Comparison of ENCODE assay signal across 1 cellular context in the genomic region with DNA sequence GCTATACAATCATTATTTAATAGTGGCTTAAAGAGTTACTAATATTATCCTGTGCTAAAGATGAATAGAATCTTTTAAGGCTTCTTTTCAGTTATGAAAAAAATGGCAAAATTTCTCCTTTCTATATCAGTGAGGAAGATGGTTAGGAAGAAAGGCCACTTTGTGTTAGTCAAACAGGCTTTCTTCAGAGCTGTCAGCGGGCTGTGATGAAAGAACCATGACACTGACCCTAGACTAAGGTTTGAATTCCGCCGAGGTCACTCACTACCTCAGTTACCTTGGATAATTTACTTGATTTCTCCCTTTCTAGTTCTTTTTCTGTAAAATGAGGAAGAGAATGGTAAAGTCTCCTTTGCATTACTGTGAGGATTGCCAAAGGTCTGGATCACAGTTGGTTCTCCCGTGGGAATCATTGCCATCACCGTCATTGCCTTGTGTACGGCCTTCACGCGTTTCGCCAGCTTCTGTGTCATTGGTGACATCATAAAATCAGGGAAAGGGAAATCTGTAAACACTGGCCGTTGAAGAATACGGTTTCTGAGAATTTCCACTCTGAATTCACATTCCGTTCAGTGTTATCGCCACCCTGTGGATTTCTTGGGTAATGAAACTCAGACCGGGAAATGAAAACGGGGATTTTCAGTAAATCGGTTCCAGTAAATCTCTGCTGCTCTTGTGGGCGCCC.
A peak's percentile ranks its signal among the peaks of the same experiment; 100 is the strongest.
TF ChIP-seq lines count a peak whose summit lies in the region.

No MANE protein-coding gene starts in this region.

TF ChIP-seq in HepG2, 621 proteins besides CTCF, POLR2A, EP300 and RAD21 (continued from another document and continues in another):
- TF ChIP-seq ZNF574 (CRISPR knock-in tag; IDR thresholded peaks at IDR 0.05) (0 out of 2 replicates have a peak, but pooled peaks have one; percentile 28), TFDP1 (CRISPR knock-in tag; IDR thresholded peaks at IDR 0.05; ENCODE audit: borderline replicate concordance) (no peak; the same call in 1 of the 2 replicates), ZNF383 (CRISPR knock-in tag; IDR thresholded peaks at IDR 0.05; ENCODE audit: borderline replicate concordance) (no peak), TCF7 (IDR thresholded peaks at IDR 0.05; ENCODE audit: low read depth) (no peak), GFI1 (CRISPR knock-in tag; IDR thresholded peaks at IDR 0.05; ENCODE audit: borderline replicate concordance) (peak; percentile 93), NFKB2 (CRISPR knock-in tag; IDR thresholded peaks at IDR 0.05; ENCODE audit: borderline replicate concordance) (no peak), ZNF569 (CRISPR knock-in tag; IDR thresholded peaks at IDR 0.05; ENCODE audit: borderline replicate concordance) (no peak), ZC3H13 (CRISPR knock-in tag; IDR thresholded peaks at IDR 0.05) (no peak), RXRA (CRISPR knock-in tag; IDR thresholded peaks at IDR 0.05) (no peak), CBX2 (IDR thresholded peaks at IDR 0.05; ENCODE audit: low read depth, low read length) (no peak), CBX2 (CRISPR knock-in tag; IDR thresholded peaks at IDR 0.05; ENCODE audit: low read depth) (no peak), MXD1 (CRISPR knock-in tag; IDR thresholded peaks at IDR 0.05) (no peak), ZNF652 (CRISPR knock-in tag; IDR thresholded peaks at IDR 0.05; ENCODE audit: borderline replicate concordance, low read depth) (no peak), ZBTB7B (CRISPR knock-in tag; IDR thresholded peaks at IDR 0.05) (no peak), SKI (IDR thresholded peaks at IDR 0.05; ENCODE audit: partially characterized antibody) (no peak), ZNF7 (CRISPR knock-in tag; IDR thresholded peaks at IDR 0.05) (no peak), PITX1 (CRISPR knock-in tag; IDR thresholded peaks at IDR 0.05) (no peak), PCBP2 (optimal IDR thresholded peaks at IDR 0.05; ENCODE audit: low read depth, low read length, poor library complexity, severe bottlenecking) (no peak), RFXANK (CRISPR knock-in tag; IDR thresholded peaks at IDR 0.05) (no peak), FUBP1 (CRISPR knock-in tag; IDR thresholded peaks at IDR 0.05; ENCODE audit: borderline replicate concordance) (no peak), ZNF549 (CRISPR knock-in tag; IDR thresholded peaks at IDR 0.05) (no peak), ARID5B (CRISPR knock-in tag; IDR thresholded peaks at IDR 0.05) (peak; percentile 61), RARA (CRISPR knock-in tag; IDR thresholded peaks at IDR 0.05) (no peak), ZNF253 (CRISPR knock-in tag; IDR thresholded peaks at IDR 0.05; ENCODE audit: borderline replicate concordance) (no peak), PHF5A (CRISPR knock-in tag; IDR thresholded peaks at IDR 0.05; ENCODE audit: low read depth, unreplicated experiment) (no peak)
- TF ChIP-seq, protein P1, sequence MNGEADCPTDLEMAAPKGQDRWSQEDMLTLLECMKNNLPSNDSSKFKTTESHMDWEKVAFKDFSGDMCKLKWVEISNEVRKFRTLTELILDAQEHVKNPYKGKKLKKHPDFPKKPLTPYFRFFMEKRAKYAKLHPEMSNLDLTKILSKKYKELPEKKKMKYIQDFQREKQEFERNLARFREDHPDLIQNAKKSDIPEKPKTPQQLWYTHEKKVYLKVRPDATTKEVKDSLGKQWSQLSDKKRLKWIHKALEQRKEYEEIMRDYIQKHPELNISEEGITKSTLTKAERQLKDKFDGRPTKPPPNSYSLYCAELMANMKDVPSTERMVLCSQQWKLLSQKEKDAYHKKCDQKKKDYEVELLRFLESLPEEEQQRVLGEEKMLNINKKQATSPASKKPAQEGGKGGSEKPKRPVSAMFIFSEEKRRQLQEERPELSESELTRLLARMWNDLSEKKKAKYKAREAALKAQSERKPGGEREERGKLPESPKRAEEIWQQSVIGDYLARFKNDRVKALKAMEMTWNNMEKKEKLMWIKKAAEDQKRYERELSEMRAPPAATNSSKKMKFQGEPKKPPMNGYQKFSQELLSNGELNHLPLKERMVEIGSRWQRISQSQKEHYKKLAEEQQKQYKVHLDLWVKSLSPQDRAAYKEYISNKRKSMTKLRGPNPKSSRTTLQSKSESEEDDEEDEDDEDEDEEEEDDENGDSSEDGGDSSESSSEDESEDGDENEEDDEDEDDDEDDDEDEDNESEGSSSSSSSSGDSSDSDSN (CRISPR knock-in tag; IDR thresholded peaks at IDR 0.05): no peak
- TF ChIP-seq, protein P2, sequence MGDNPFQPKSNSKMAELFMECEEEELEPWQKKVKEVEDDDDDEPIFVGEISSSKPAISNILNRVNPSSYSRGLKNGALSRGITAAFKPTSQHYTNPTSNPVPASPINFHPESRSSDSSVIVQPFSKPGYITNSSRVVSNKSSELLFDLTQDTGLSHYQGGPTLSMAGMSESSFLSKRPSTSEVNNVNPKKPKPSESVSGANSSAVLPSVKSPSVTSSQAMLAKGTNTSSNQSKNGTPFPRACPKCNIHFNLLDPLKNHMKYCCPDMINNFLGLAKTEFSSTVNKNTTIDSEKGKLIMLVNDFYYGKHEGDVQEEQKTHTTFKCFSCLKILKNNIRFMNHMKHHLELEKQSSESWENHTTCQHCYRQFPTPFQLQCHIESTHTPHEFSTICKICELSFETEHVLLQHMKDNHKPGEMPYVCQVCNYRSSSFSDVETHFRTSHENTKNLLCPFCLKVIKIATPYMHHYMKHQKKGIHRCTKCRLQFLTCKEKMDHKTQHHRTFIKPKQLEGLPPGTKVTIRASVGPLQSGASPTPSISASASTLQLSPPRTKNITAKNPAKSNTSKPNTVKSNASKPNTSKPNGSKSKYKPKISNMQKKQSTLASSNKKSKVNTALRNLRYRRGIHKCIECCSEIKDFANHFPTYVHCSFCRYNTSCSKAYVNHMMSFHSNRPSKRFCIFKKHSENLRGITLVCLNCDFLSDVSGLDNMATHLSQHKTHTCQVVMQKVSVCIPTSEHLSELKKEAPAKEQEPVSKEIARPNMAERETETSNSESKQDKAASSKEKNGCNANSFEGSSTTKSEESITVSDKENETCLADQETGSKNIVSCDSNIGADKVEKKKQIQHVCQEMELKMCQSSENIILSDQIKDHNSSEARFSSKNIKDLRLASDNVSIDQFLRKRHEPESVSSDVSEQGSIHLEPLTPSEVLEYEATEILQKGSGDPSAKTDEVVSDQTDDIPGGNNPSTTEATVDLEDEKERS (CRISPR knock-in tag; IDR thresholded peaks at IDR 0.05): no peak
- TF ChIP-seq, protein P3, sequence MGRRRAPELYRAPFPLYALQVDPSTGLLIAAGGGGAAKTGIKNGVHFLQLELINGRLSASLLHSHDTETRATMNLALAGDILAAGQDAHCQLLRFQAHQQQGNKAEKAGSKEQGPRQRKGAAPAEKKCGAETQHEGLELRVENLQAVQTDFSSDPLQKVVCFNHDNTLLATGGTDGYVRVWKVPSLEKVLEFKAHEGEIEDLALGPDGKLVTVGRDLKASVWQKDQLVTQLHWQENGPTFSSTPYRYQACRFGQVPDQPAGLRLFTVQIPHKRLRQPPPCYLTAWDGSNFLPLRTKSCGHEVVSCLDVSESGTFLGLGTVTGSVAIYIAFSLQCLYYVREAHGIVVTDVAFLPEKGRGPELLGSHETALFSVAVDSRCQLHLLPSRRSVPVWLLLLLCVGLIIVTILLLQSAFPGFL (CRISPR knock-in tag; IDR thresholded peaks at IDR 0.05): no peak
- TF ChIP-seq, protein P4, sequence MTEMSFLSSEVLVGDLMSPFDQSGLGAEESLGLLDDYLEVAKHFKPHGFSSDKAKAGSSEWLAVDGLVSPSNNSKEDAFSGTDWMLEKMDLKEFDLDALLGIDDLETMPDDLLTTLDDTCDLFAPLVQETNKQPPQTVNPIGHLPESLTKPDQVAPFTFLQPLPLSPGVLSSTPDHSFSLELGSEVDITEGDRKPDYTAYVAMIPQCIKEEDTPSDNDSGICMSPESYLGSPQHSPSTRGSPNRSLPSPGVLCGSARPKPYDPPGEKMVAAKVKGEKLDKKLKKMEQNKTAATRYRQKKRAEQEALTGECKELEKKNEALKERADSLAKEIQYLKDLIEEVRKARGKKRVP (CRISPR knock-in tag; IDR thresholded peaks at IDR 0.05): no peak
- TF ChIP-seq, protein P5, sequence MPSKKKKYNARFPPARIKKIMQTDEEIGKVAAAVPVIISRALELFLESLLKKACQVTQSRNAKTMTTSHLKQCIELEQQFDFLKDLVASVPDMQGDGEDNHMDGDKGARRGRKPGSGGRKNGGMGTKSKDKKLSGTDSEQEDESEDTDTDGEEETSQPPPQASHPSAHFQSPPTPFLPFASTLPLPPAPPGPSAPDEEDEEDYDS (CRISPR knock-in tag; IDR thresholded peaks at IDR 0.05): peak; percentile 28; the same call in 1 of the 2 replicates
